In the genomic region with DNA sequence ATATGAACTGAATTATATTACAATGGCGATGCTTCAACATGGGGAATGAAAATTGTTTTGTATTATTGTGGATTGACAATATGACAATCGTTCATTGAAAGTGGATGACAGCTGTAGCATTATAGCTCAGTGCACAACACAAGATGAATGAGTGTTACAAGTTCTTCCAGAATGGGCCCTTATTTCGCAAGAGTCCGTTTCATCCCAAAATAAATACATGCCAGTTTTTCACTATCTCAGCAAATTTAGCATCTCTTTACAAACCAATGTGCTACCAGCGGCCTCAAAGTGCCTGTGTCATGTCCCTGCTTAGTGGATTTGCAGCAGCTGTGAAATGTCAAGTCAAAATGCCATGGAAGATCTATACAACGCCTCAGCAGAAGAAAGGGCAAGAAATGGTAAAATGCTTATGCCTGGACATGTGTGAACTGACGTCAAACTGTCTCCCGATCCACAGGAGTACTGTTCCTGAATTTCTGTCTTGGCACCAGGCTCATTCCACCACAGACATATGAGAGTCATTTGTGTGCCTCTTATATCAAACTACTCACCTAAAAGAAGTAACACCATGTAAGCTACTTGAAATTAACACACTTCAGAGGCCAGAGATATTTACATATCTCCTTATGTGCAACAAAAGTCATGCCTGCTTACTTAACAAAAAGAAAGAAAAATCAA, we compare ENCODE assay signal across 16 cellular contexts.
DNase-seq lines count a peak whose midpoint lies in the region; ATAC-seq and TF ChIP-seq lines count a peak whose summit lies in the region.
"Had no signal": no experiment of that assay in that cellular context is flagged by ENCODE, and none has a peak within 500 bp of the region (broad histone marks: within the 10 kb centered on the region; RNA-seq: fewer than 3 reads in every experiment).

No MANE protein-coding gene starts in this region.

- no peaks in the 10 kb centered on the region for H3K79me2 ChIP-seq in MM.1S (ENCODE audit: low read length)
- H3K79me2 ChIP-seq: parathyroid adenoma had no signal

- no peaks in the 10 kb centered on the region for H3K36me3 Mint-ChIP-seq in activated T-cell treated with anti-CD3 and anti-CD28 coated beads, Interleukin-2, amount 50 U/mL, for 72 hours (ENCODE audit: insufficient read depth in 2 of 2)
- H3K36me3 Mint-ChIP-seq in chondrocyte (ENCODE audit: low read depth), result no peaks in the 10 kb centered on the region

- WGBS in mesenchymal stem cell, result 46% methylated on average over 8 of the region's 8 CpGs

- no peak overlapping the region for H2BK12ac ChIP-seq in mesenchymal stem cell (ENCODE audit: low read length in 2 of 2)

- H3K9ac ChIP-seq in endocrine pancreas (ENCODE audit: control insufficient read depth, insufficient read depth, low read length), result no peak overlapping the region
- no peak overlapping the region for H3K9ac ChIP-seq in mesenchymal stem cell (ENCODE audit: low read length)
- H3K9ac ChIP-seq in MM.1S (ENCODE audit: low read length), result no peak overlapping the region
- H3K9ac ChIP-seq: parathyroid adenoma had no signal

- no peaks in the 10 kb centered on the region for H4K20me1 ChIP-seq in MM.1S (ENCODE audit: insufficient read depth, low read length)

- intact Hi-C loops in upper lobe of right lung (cut with DNase I), result no loop called here

- no peak overlapping the region for H4K8ac ChIP-seq in mesenchymal stem cell (ENCODE audit: low read length)

- DNase-seq in activated T-cell treated with anti-CD3 and anti-CD28 coated beads, Interleukin-2, amount 50 U/mL, for 72 hours, result no peak
- DNase-seq in activated T-cell treated with anti-CD3 and anti-CD28 coated beads, Interleukin-2, amount 50 U/mL, for 48 hours, result no peak
- DNase-seq in mesenchymal stem cell, result peak; percentile 42
- no peak for DNase-seq in upper lobe of right lung
- no peak for DNase-seq in chondrocyte (ENCODE audit: low spot score)
- DNase-seq in MM.1S, result no peak
- DNase-seq: activated gamma-delta T cell treated with Interleukin-2 at 50 U/mL for 16 hours; CD4-positive, alpha-beta T cell; NCI-H1694 treated with DMSO at 0.1 percent for 48 hours; NCI-H510A treated with DMSO at 0.1 percent for 48 hours; RPMI8226; stimulated activated CD4-positive, alpha-beta T cell treated with anti-CD3 and anti-CD28 coated beads, Interleukin-15, amount 100 ng/mL, for 24 hours; stomach had no signal

- no peaks in the 10 kb centered on the region for H3K9me3 ChIP-seq in endocrine pancreas (ENCODE audit: control insufficient read depth, low read length)
- no peaks in the 10 kb centered on the region for H3K9me3 ChIP-seq in mesenchymal stem cell (ENCODE audit: control insufficient read depth, low read length)
- no peaks in the 10 kb centered on the region for H3K9me3 ChIP-seq in upper lobe of right lung
- no peaks in the 10 kb centered on the region for H3K9me3 ChIP-seq in MM.1S (replicated peaks; ENCODE audit: insufficient read depth, low read length)
- H3K9me3 ChIP-seq: stomach had no signal

- peaks cover 12% of the 10 kb centered on the region for H3K27me3 Mint-ChIP-seq in activated T-cell treated with anti-CD3 and anti-CD28 coated beads, Interleukin-2, amount 50 U/mL, for 72 hours (ENCODE audit: low read depth)
- no peaks in the 10 kb centered on the region for H3K27me3 Mint-ChIP-seq in chondrocyte (ENCODE audit: low read depth)
- H3K27me3 Mint-ChIP-seq: CD4-positive, alpha-beta T cell had no signal

- no peak overlapping the region for H3K14ac ChIP-seq in mesenchymal stem cell (ENCODE audit: low read length in 2 of 2)

- peaks cover 21% of the 10 kb centered on the region for H3K4me1 Mint-ChIP-seq in activated T-cell treated with anti-CD3 and anti-CD28 coated beads, Interleukin-2, amount 50 U/mL, for 72 hours (ENCODE audit: low read depth)
- H3K4me1 Mint-ChIP-seq in chondrocyte (ENCODE audit: low read depth), result peaks cover 51% of the 10 kb centered on the region

- H2AFZ ChIP-seq in mesenchymal stem cell (ENCODE audit: low read depth, low read length), result no peak overlapping the region
- H2AFZ ChIP-seq in MM.1S (ENCODE audit: low read length), result no peak overlapping the region
- H2AFZ ChIP-seq: parathyroid adenoma had no signal

- no peak overlapping the region for H3K27ac ChIP-seq in mesenchymal stem cell (ENCODE audit: low read length, poor library complexity, severe bottlenecking)
- H3K27ac ChIP-seq in upper lobe of right lung, result peak overlapping the region; percentile 0
- no peak overlapping the region for H3K27ac ChIP-seq in MM.1S (ENCODE audit: low read length)
- H3K27ac ChIP-seq: parathyroid adenoma, stomach had no signal

- H3K36me3 ChIP-seq in endocrine pancreas (ENCODE audit: control insufficient read depth, insufficient read depth, low read length) (no peaks in the 10 kb centered on the region), mesenchymal stem cell (ENCODE audit: control insufficient read depth in 1 of 2, insufficient read depth in 2 of 2, low read depth in 1 of 2, low read length in 2 of 2) (no peaks in the 10 kb centered on the region), upper lobe of right lung (no peaks in the 10 kb centered on the region), MM.1S (replicated peaks; ENCODE audit: insufficient read depth, low read length) (no peaks in the 10 kb centered on the region)
- H3K36me3 ChIP-seq: stomach had no signal

- ATAC-seq in activated T-cell treated with anti-CD3 and anti-CD28 coated beads, Interleukin-2, amount 50 U/mL, for 72 hours (replicated peaks in 1 of 2), result no peak
- peak; percentile 49 for ATAC-seq in upper lobe of right lung
- ATAC-seq in HG02970 (IDR thresholded peaks at IDR 0.05; ENCODE audit: low FRiP score, unreplicated experiment), result no peak

- H3K4me1 ChIP-seq in endocrine pancreas (ENCODE audit: control insufficient read depth, insufficient read depth, low read length) (peaks cover 13% of the 10 kb centered on the region), mesenchymal stem cell (ENCODE audit: control insufficient read depth, insufficient read depth, low read depth, low read length) (no peaks in the 10 kb centered on the region), upper lobe of right lung (peaks cover 24% of the 10 kb centered on the region), MM.1S (ENCODE audit: low read length) (no peaks in the 10 kb centered on the region)

- peak overlapping the region; percentile 33 for H3K27ac Mint-ChIP-seq in activated T-cell treated with anti-CD3 and anti-CD28 coated beads, Interleukin-2, amount 50 U/mL, for 72 hours
- H3K27ac Mint-ChIP-seq in chondrocyte (ENCODE audit: unreplicated experiment), result no peak overlapping the region

- TF ChIP-seq CTCF in upper lobe of right lung (IDR thresholded peaks at IDR 0.05) (no peak), chondrocyte (IDR thresholded peaks at IDR 0.05) (no peak), MM.1S (IDR thresholded peaks at IDR 0.05; ENCODE audit: low read length) (no peak)

- H3K4me3 Mint-ChIP-seq in activated T-cell treated with anti-CD3 and anti-CD28 coated beads, Interleukin-2, amount 50 U/mL, for 72 hours, result no peak overlapping the region
- no peak overlapping the region for H3K4me3 Mint-ChIP-seq in chondrocyte (ENCODE audit: unreplicated experiment)
- H3K4me3 Mint-ChIP-seq: CD4-positive, alpha-beta T cell had no signal

- H3K9me2 ChIP-seq in MM.1S (replicated peaks; ENCODE audit: insufficient read depth, low read length), result no peaks in the 10 kb centered on the region

- H2AK5ac ChIP-seq in mesenchymal stem cell (ENCODE audit: low read length, severe bottlenecking), result peak overlapping the region; percentile 22

- H2BK15ac ChIP-seq in mesenchymal stem cell (ENCODE audit: low read depth, poor library complexity, severe bottlenecking), result no peak overlapping the region

- peaks cover 20% of the 10 kb centered on the region for H3K79me1 ChIP-seq in mesenchymal stem cell (replicated peaks; ENCODE audit: low read length, poor library complexity, severe bottlenecking)

- no peaks in the 10 kb centered on the region for H3K27me3 ChIP-seq in endocrine pancreas (ENCODE audit: control insufficient read depth, insufficient read depth, low read length)
- no peaks in the 10 kb centered on the region for H3K27me3 ChIP-seq in mesenchymal stem cell (ENCODE audit: control insufficient read depth in 1 of 2, insufficient read depth in 1 of 2, low read length in 2 of 2)
- no peaks in the 10 kb centered on the region for H3K27me3 ChIP-seq in upper lobe of right lung
- no peaks in the 10 kb centered on the region for H3K27me3 ChIP-seq in MM.1S (replicated peaks; ENCODE audit: insufficient read depth, low read length)
- H3K27me3 ChIP-seq: stomach had no signal

- no peak overlapping the region for H3K18ac ChIP-seq in mesenchymal stem cell (ENCODE audit: low read depth in 1 of 2, low read length in 2 of 2)

- H3K4me3 ChIP-seq in endocrine pancreas (ENCODE audit: control insufficient read depth, insufficient read depth, low read length), result peak overlapping the region; percentile 17
- no peak overlapping the region for H3K4me3 ChIP-seq in mesenchymal stem cell (ENCODE audit: insufficient read depth in 1 of 2, low read depth in 1 of 2, low read length in 2 of 2)
- no peak overlapping the region for H3K4me3 ChIP-seq in upper lobe of right lung
- H3K4me3 ChIP-seq in MM.1S (ENCODE audit: low read length), result no peak overlapping the region
- H3K4me3 ChIP-seq: stomach had no signal

- no peak overlapping the region for H3K23ac ChIP-seq in mesenchymal stem cell (ENCODE audit: low read length in 2 of 2)

- peaks cover 0 to 1% of the 10 kb centered on the region in 2 donors for H3K9me3 Mint-ChIP-seq in activated T-cell treated with anti-CD3 and anti-CD28 coated beads, Interleukin-2, amount 50 U/mL, for 72 hours
- H3K9me3 Mint-ChIP-seq in chondrocyte (ENCODE audit: low read depth), result no peaks in the 10 kb centered on the region
- H3K9me3 Mint-ChIP-seq: CD4-positive, alpha-beta T cell had no signal

- H3K4me2 ChIP-seq in mesenchymal stem cell (ENCODE audit: low read length, poor library complexity, severe bottlenecking) (no peak overlapping the region), MM.1S (ENCODE audit: low read depth, low read length) (no peak overlapping the region)

- no peaks in the 10 kb centered on the region for H3F3A ChIP-seq in MM.1S (ENCODE audit: insufficient read depth, low read length)

- no peak overlapping the region for H2BK5ac ChIP-seq in mesenchymal stem cell (ENCODE audit: low read depth, low read length, poor library complexity, severe bottlenecking)

- H3K4ac ChIP-seq in mesenchymal stem cell (ENCODE audit: low read depth in 1 of 2, low read length in 2 of 2), result no peak overlapping the region

- H2BK120ac ChIP-seq in mesenchymal stem cell (ENCODE audit: low read depth, low read length), result no peak overlapping the region

- H4K91ac ChIP-seq in mesenchymal stem cell (ENCODE audit: low read length), result no peak overlapping the region
